ENCODE assay signal across 8 cellular contexts in the genomic region with DNA sequence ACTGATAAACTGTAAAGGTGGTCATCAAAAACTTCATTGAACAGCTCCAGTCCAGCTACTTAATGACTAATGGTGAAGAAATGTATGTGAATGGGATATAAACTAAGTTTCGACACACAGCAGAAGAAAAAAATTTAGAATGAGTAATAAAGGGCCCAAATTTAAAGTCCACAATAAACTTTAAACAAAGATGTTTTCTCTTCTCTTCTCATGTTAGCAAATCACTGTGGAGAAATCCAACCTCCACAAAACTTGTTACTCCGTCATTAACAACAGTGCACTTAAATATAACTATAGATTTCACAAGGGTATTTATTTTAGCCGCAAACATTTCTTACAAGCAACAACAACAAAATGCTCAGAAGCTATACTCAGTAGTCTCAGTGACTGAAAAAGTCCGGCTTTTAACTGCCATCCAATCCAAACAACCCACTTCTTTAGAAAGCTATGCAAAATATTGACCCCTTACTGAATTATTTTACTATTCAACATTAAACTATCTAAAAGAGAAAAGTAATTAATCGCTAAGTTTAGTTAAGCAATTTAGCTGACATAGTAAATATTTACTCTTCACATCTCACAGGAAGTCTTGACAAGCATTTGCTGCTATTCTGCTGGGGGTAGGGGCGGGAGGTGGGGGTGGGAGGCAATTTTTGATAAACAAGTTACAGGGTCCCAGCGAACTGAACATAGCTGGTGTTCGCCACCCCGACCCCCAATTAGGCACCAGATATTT. TPM values are rescaled to one million over a fixed set of nuclear protein-coding genes. Genes with fewer than 3 reads are reported as not detected.
A peak's percentile ranks its signal among the peaks of the same experiment; 100 is the strongest.
DNase-seq lines count a peak whose midpoint lies in the region; ATAC-seq, FAIRE-seq and TF ChIP-seq lines count a peak whose summit lies in the region.

No MANE protein-coding gene starts in this region.

- no peak for FAIRE-seq in HepG2 (lab: Jason Lieb, UNC)

- no peak for ATAC-seq in HepG2
- ATAC-seq in HG03025 (IDR thresholded peaks at IDR 0.05; ENCODE audit: low FRiP score, unreplicated experiment): no peak

- no peaks in the 10 kb centered on the region for H3K36me3 ChIP-seq in A673 (ENCODE audit: insufficient read depth, low read length, poor library complexity, severe bottlenecking)
- peaks cover 6% of the 10 kb centered on the region for H3K36me3 ChIP-seq in HUES48 (ENCODE audit: control insufficient read depth, insufficient read depth, low read length)
- H3K36me3 ChIP-seq in brain microvascular endothelial cell (replicated peaks): no peaks in the 10 kb centered on the region
- H3K36me3 ChIP-seq in HepG2 (replicated peaks in 1 of 2; ENCODE audit: control insufficient read depth in 1 of 2, insufficient read depth in 2 of 2, low read length in 2 of 2): no peaks in the 10 kb centered on the region; a peak in 1 of 5 replicates

- TF ChIP-seq EP300 in HepG2 (IDR thresholded peaks at IDR 0.05; ENCODE audit: low read depth in 2 of 2, low read length in 2 of 2) (peak in 1 of 2 experiments; percentile 21; a peak in 1 of 4 replicates), HepG2 (CRISPR knock-in tag; IDR thresholded peaks at IDR 0.05; ENCODE audit: borderline replicate concordance) (no peak)

- DNase-seq in A673 (ENCODE audit: low spot score): peak; percentile 18
- DNase-seq in brain microvascular endothelial cell: no peak
- peak; percentile 57 for DNase-seq in HepG2 (ENCODE audit: low spot score)
- no peak for DNase-seq in effector CD8-positive, alpha-beta T cell (lab: John Stamatoyannopoulos, UW)
- DNase-seq in NCI-H748 treated with DMSO at 0.1 percent for 48 hours (lab: John Stamatoyannopoulos, UW): no peak
- no peak for DNase-seq in NCI-H510A (lab: John Stamatoyannopoulos, UW)

- BruUV-seq in A673 (replicated peaks; lab: Mats Ljungman, UMichigan) (TSS peak; percentile 27), HepG2 (replicated peaks; lab: Mats Ljungman, UMichigan) (TSS peak; percentile 43)

- in situ Hi-C loops in brain microvascular endothelial cell (cut with HindIII; ENCODE audit: low pct_ligation_motif_present, low sequenced_read_pairs) (no loop called here), HepG2 (cut with HindIII; ENCODE audit: extremely low pct_ligation_motif_present, low pct_unique_long_range_greater_than_20kb) (no loop called here)

- intact Hi-C loops in A673 (cut with micrococcal nuclease; ENCODE audit: unreplicated experiment): loop anchor here (5.0 kb wide), 1 partner anchor 55 kb away; no protein-coding TSS in a partner anchor
- intact Hi-C loops in HepG2 (cut with micrococcal nuclease; ENCODE audit: unreplicated experiment): loop anchor here (1.0 to 5.0 kb wide), 2 partner anchors 90 to 113 kb away; no protein-coding TSS in a partner anchor

- H3K9me3 ChIP-seq in A673 (ENCODE audit: low read depth, low read length, poor library complexity, severe bottlenecking) (no peaks in the 10 kb centered on the region), HUES48 (ENCODE audit: control insufficient read depth, insufficient read depth, low read length) (no peaks in the 10 kb centered on the region), HepG2 (ENCODE audit: low read length) (no peaks in the 10 kb centered on the region)

- TF ChIP-seq RAD21 in HepG2 (CRISPR knock-in tag; IDR thresholded peaks at IDR 0.05): no peak

- H3K9ac ChIP-seq in HUES48 (ENCODE audit: low read depth, low read length) (peak overlapping the region; percentile 92; the same call in 1 of the 2 replicates), HepG2 (ENCODE audit: insufficient read depth, low read depth, low read length) (peak overlapping the region; percentile 97)

- 2% methylated on average over 9 of the region's 9 CpGs for WGBS in HepG2 (ENCODE audit: low lambda C conversion rate)

- H3K4me3 ChIP-seq in A673 (ENCODE audit: low read depth, low read length, poor library complexity, severe bottlenecking) (peak overlapping the region; percentile 97), HUES48 (ENCODE audit: low read depth, low read length) (peak overlapping the region; percentile 90), brain microvascular endothelial cell (ENCODE audit: low read depth, low read length) (peak overlapping the region; percentile 89), HepG2 (replicated peaks in 1 of 3; ENCODE audit: insufficient read depth in 1 of 3, low read depth in 2 of 3, low read length in 3 of 3) (peak overlapping the region; percentile 92 to 99 (median 95))

- H3K27ac ChIP-seq in A673 (ENCODE audit: low read depth, low read length, poor library complexity, severe bottlenecking) (peak overlapping the region; percentile 97), HUES48 (ENCODE audit: low read depth, low read length) (peak overlapping the region; percentile 96), brain microvascular endothelial cell (peak overlapping the region; percentile 94), HepG2 (ENCODE audit: extremely low read length, insufficient read depth, low read length) (peak overlapping the region; percentile 97)

- peaks cover 51% of the 10 kb centered on the region for H4K20me1 ChIP-seq in HepG2 (ENCODE audit: insufficient read depth, low read length)

- CTCF ChIA-PET in A673 (lab: Charles Lee): interaction anchor here (0.6 to 0.7 kb wide), 2 partner anchors 93 to 162 kb away, joined by 3 to 5 read pairs; no protein-coding TSS in a partner anchor
- CTCF ChIA-PET in HepG2 (lab: Yijun Ruan, JAX; ENCODE audit: low intra/inter-chr PET ratio, low total read pairs): no interaction called here

- peak overlapping the region; percentile 79 for H3K4me2 ChIP-seq in HepG2 (ENCODE audit: low read depth, low read length)

- no peak overlapping the region for H2AFZ ChIP-seq in HepG2 (ENCODE audit: low read length)

- peaks cover 44% of the 10 kb centered on the region for H3K4me1 ChIP-seq in A673 (ENCODE audit: insufficient read depth, low read length, poor library complexity, severe bottlenecking)
- H3K4me1 ChIP-seq in HUES48 (ENCODE audit: control insufficient read depth, insufficient read depth, low read length): peaks cover 53% of the 10 kb centered on the region
- peaks cover 45% of the 10 kb centered on the region for H3K4me1 ChIP-seq in HepG2 (ENCODE audit: insufficient read depth, low read length)

- no peaks in the 10 kb centered on the region for H3K27me3 ChIP-seq in A673 (replicated peaks; ENCODE audit: insufficient read depth, low read depth, low read length, poor library complexity)
- peaks cover 6% of the 10 kb centered on the region; the same call in 1 of the 2 replicates for H3K27me3 ChIP-seq in HUES48 (ENCODE audit: control insufficient read depth, insufficient read depth, low read length)
- H3K27me3 ChIP-seq in brain microvascular endothelial cell (replicated peaks): no peaks in the 10 kb centered on the region
- no peaks in the 10 kb centered on the region; a peak in 1 of 5 replicates for H3K27me3 ChIP-seq in HepG2 (ENCODE audit: control insufficient read depth in 1 of 2, insufficient read depth in 2 of 2, low read length in 2 of 2)

- no peak for TF ChIP-seq POLR2A in HepG2 (IDR thresholded peaks at IDR 0.05; ENCODE audit: insufficient read depth in 1 of 2, low read depth in 2 of 2, low read length in 2 of 2)

- POLR2A ChIA-PET in A673 (lab: Charles Lee; ENCODE audit: low non-redundant PET): interaction anchor here (0.6 kb wide), 1 partner anchor 121 kb away, joined by 4 read pairs; no protein-coding TSS in a partner anchor
- POLR2A ChIA-PET in HepG2 (lab: Yijun Ruan, JAX): interaction anchor here (0.9 to 2.2 kb wide), 12 partner anchors 9 to 162 kb away, joined by 3 to 11 read pairs (median 5); partner anchors contain the start of gene TRA2B

- TF ChIP-seq CTCF in A673 (conservative IDR thresholded peaks at IDR 0.05; ENCODE audit: low read depth, low read length) (no peak), brain microvascular endothelial cell (IDR thresholded peaks at IDR 0.05; ENCODE audit: low read depth, low read length, missing control alignments) (no peak), HepG2 (CRISPR knock-in tag; IDR thresholded peaks at IDR 0.05) (no peak)

- peaks cover 93% of the 10 kb centered on the region for H3K79me2 ChIP-seq in HepG2 (ENCODE audit: insufficient read depth, low read length)

TF ChIP-seq in HepG2, 621 proteins besides CTCF, POLR2A, EP300 and RAD21 (continues in another document):
- peak; percentile 33; the same call in 1 of the 2 replicates for TF ChIP-seq LCORL (IDR thresholded peaks at IDR 0.05)
- TF ChIP-seq LCORL (CRISPR knock-in tag; IDR thresholded peaks at IDR 0.05): no peak
- peak; percentile 37; the same call in 1 of the 2 replicates for TF ChIP-seq FOXA3 (CRISPR knock-in tag; IDR thresholded peaks at IDR 0.05)
- 0 out of 2 replicates have a peak, but pooled peaks have one; percentile 30 for TF ChIP-seq ZNF3 (CRISPR knock-in tag; IDR thresholded peaks at IDR 0.05)
- TF ChIP-seq WIZ (CRISPR knock-in tag; IDR thresholded peaks at IDR 0.05): no peak
- TF ChIP-seq ZNF136 (CRISPR knock-in tag; IDR thresholded peaks at IDR 0.05; ENCODE audit: low read depth): no peak
- TF ChIP-seq MAFF (IDR thresholded peaks at IDR 0.05; ENCODE audit: low read depth, low read length): peak; percentile 82

RNA-seq across cellular contexts. Expression of gene IGF2BP2, which starts 2.5 kb away (rescaled TPM):
- total RNA-seq in A673 (2021): 66.2 and 77.2 TPM in 2 replicates
- total RNA-seq in HepG2 (2016; rRNA removed; fragmentation: Illumina TruSeq; extraction: Trizol): 46.0 and 46.3 TPM in 2 replicates
- total RNA-seq in HepG2 (2016; cell fraction: cytosol; rRNA removed; fragmentation: Illumina TruSeq; extraction: Trizol; ENCODE audit: low read depth): 27.3 and 31.8 TPM in 2 replicates
- 36.6 and 47.1 TPM in 2 replicates for total RNA-seq in HepG2 (2016; cell fraction: insoluble cytoplasmic fraction; rRNA removed; fragmentation: Illumina TruSeq; extraction: Trizol)
- 57.4 and 59.2 TPM in 2 replicates for total RNA-seq in HepG2 (2016; cell fraction: membrane; rRNA removed; fragmentation: Illumina TruSeq; extraction: Trizol)
- total RNA-seq in HepG2 (2016; cell fraction: nucleus; rRNA removed; fragmentation: Illumina TruSeq; extraction: Trizol): 59.9 and 71.5 TPM in 2 replicates
- 6.5 and 9.5 TPM in 2 replicates for polyA plus RNA-seq in HepG2 (2011; rRNA removed)
- 3.6 and 6.7 TPM in 2 replicates for polyA plus RNA-seq in HepG2 (2011; cell fraction: cytosol; rRNA removed)
- polyA plus RNA-seq in HepG2 (2011; cell fraction: nucleus; rRNA removed): 29.6 and 44.5 TPM in 2 replicates
- polyA plus RNA-seq in HepG2 (2012): 93.3 and 101 TPM in 2 replicates
- polyA plus RNA-seq in HepG2 (2016; cell fraction: cytosol; fragmentation: Illumina TruSeq; extraction: Trizol; ENCODE audit: low read depth): 22.3 and 25.9 TPM in 2 replicates
- 65.2 and 84.9 TPM in 2 replicates for polyA plus RNA-seq in HepG2 (2016; cell fraction: insoluble cytoplasmic fraction; fragmentation: Illumina TruSeq; extraction: Trizol; ENCODE audit: low read depth)
- 59.1 and 66.3 TPM in 2 replicates for polyA plus RNA-seq in HepG2 (2016; cell fraction: membrane; fragmentation: Illumina TruSeq; extraction: Trizol; ENCODE audit: low read depth)
- polyA plus RNA-seq in HepG2 (2016; cell fraction: nucleus; fragmentation: Illumina TruSeq; extraction: Trizol; ENCODE audit: insufficient read depth, low read depth): 115 and 116 TPM in 2 replicates
- polyA minus RNA-seq in HepG2 (2011; rRNA and poly(A)+ RNA removed; ENCODE audit: low replicate concordance): 11.7 TPM in 1 of 2 replicates, not detected in the other
- polyA minus RNA-seq in HepG2 (2011; cell fraction: cytosol; rRNA and poly(A)+ RNA removed): 13.2 and 23.5 TPM in 2 replicates
- polyA minus RNA-seq in HepG2 (2011; cell fraction: nucleus; rRNA and poly(A)+ RNA removed): 110 and 124 TPM in 2 replicates

Comparison
In these comparisons a context has a peak if more than half of its experiments do, and no peak if none do; other contexts are left out.
1. DNase-seq: peak in A673 (single experiment) and HepG2 (single experiment); none in brain microvascular endothelial cell (single experiment), effector CD8-positive, alpha-beta T cell (single experiment), NCI-H748 treated with DMSO at 0.1 percent for 48 hours (single experiment) and NCI-H510A (single experiment).
2. Peak in every context shown above with its lines, with median percentiles within 50 percentile points of each other: H3K27ac ChIP-seq and H3K4me3 ChIP-seq.